Comparison of ENCODE assay signal across 11 cellular contexts in genomic region chr11:43238341-43238740, GRCh38.
"Had no signal": no experiment of that assay in that cellular context is flagged by ENCODE, and none has a peak within 500 bp of the region (broad histone marks: within the 10 kb centered on the region; RNA-seq: fewer than 3 reads in every experiment).

No MANE protein-coding gene starts in this region.

- H3K27ac ChIP-seq: GM23248 had no signal

- H3K36me3 ChIP-seq: HAP-1 had no signal

- H3K9ac ChIP-seq: GM23248 had no signal

- H3K4me1 ChIP-seq: HAP-1 had no signal

- ATAC-seq: GM23338, HCT116 had no signal

- H2AFZ ChIP-seq: GM23248, GM23338 had no signal

- H3K4me2 ChIP-seq: GM23338 had no signal

- DNase-seq: GM23248, GOT3, H7, H9, HCEC 1CT, HFFc6 had no signal

- H3K9me3 ChIP-seq: HAP-1 had no signal

- FAIRE-seq: H1, H54 had no signal

- H3K4me3 ChIP-seq: GM23248, GM23338, HAP-1 had no signal
